ENCODE assay signal across 9 cellular contexts in genomic region chr20:17617212-17617867, GRCh38. TPM values are rescaled to one million over a fixed set of nuclear protein-coding genes. Genes with fewer than 3 reads are reported as not detected.
DNase-seq lines count a peak whose midpoint lies in the region; ATAC-seq and TF ChIP-seq lines count a peak whose summit lies in the region.
"Had no signal": no experiment of that assay in that cellular context is flagged by ENCODE, and none has a peak within 500 bp of the region (broad histone marks: within the 10 kb centered on the region; RNA-seq: fewer than 3 reads in every experiment).

No MANE protein-coding gene starts in this region.

- H3K9me3 Mint-ChIP-seq in activated CD4-positive, alpha-beta T cell treated with anti-CD3 and anti-CD28 coated beads, Interleukin-2, amount 10 ng/mL, durations not matched to agents 7 days and 5 days, result no peaks in the 10 kb centered on the region
- no peaks in the 10 kb centered on the region for H3K9me3 Mint-ChIP-seq in endodermal cell
- H3K9me3 Mint-ChIP-seq in type B pancreatic cell, result no peaks in the 10 kb centered on the region

- H3K4me3 ChIP-seq in endodermal cell (ENCODE audit: low read length), result no peak overlapping the region

- no peak overlapping the region for H3K27ac Mint-ChIP-seq in activated CD4-positive, alpha-beta T cell treated with anti-CD3 and anti-CD28 coated beads, Interleukin-2, amount 10 ng/mL, durations not matched to agents 7 days and 5 days
- H3K27ac Mint-ChIP-seq in endodermal cell, result no peak overlapping the region
- H3K27ac Mint-ChIP-seq in type B pancreatic cell, result no peak overlapping the region
- H3K27ac Mint-ChIP-seq: activated naive CD8-positive, alpha-beta T cell had no signal

- H3K36me3 Mint-ChIP-seq in activated CD4-positive, alpha-beta T cell treated with anti-CD3 and anti-CD28 coated beads, Interleukin-2, amount 10 ng/mL, durations not matched to agents 7 days and 5 days (ENCODE audit: low read depth), result peaks cover under 1% of the 10 kb centered on the region
- peaks cover 43% of the 10 kb centered on the region for H3K36me3 Mint-ChIP-seq in endodermal cell (ENCODE audit: low read depth)
- H3K36me3 Mint-ChIP-seq in type B pancreatic cell, result peaks cover 5% of the 10 kb centered on the region
- H3K36me3 Mint-ChIP-seq: activated naive CD8-positive, alpha-beta T cell had no signal

- H3K4me1 Mint-ChIP-seq in activated CD4-positive, alpha-beta T cell treated with anti-CD3 and anti-CD28 coated beads, Interleukin-2, amount 10 ng/mL, durations not matched to agents 7 days and 5 days, result peaks cover 11% of the 10 kb centered on the region
- H3K4me1 Mint-ChIP-seq in endodermal cell (peaks cover 3% of the 10 kb centered on the region), type B pancreatic cell (ENCODE audit: unreplicated experiment) (peaks cover 7% of the 10 kb centered on the region)

- DNase-seq in NCI-H2029 treated with DMSO at 0.1 percent for 48 hours (lab: John Stamatoyannopoulos, UW), result peak; percentile 4
- DNase-seq in NCI-H2029 (lab: John Stamatoyannopoulos, UW), result no peak
- DNase-seq in NCI-H146 treated with DMSO at 0.1 percent for 48 hours (lab: John Stamatoyannopoulos, UW; ENCODE audit: unreplicated experiment), result peak; percentile 39
- DNase-seq in activated CD4-positive, alpha-beta T cell treated with anti-CD3 and anti-CD28 coated beads, Interleukin-2, amount 10 ng/mL, durations not matched to agents 7 days and 5 days, result peak; percentile 56
- DNase-seq in endodermal cell, result peak; percentile 93
- DNase-seq in myocyte (ENCODE audit: low read depth), result peak; percentile 49
- DNase-seq in type B pancreatic cell (ENCODE audit: extremely low spot score, unreplicated experiment), result peak; percentile 73

- TF ChIP-seq CTCF in endodermal cell (conservative IDR thresholded peaks at IDR 0.05) (peak; percentile 86), type B pancreatic cell (conservative IDR thresholded peaks at IDR 0.05) (peak; percentile 83)

- H3K27me3 Mint-ChIP-seq in activated CD4-positive, alpha-beta T cell treated with anti-CD3 and anti-CD28 coated beads, Interleukin-2, amount 10 ng/mL, durations not matched to agents 7 days and 5 days, result no peaks in the 10 kb centered on the region
- no peaks in the 10 kb centered on the region for H3K27me3 Mint-ChIP-seq in endodermal cell (ENCODE audit: insufficient read depth)
- H3K27me3 Mint-ChIP-seq in type B pancreatic cell, result no peaks in the 10 kb centered on the region
- H3K27me3 Mint-ChIP-seq: activated naive CD8-positive, alpha-beta T cell had no signal

- H3K4me3 Mint-ChIP-seq in activated CD4-positive, alpha-beta T cell treated with anti-CD3 and anti-CD28 coated beads, Interleukin-2, amount 10 ng/mL, durations not matched to agents 7 days and 5 days, result no peak overlapping the region
- H3K4me3 Mint-ChIP-seq in endodermal cell, result no peak overlapping the region
- no peak overlapping the region for H3K4me3 Mint-ChIP-seq in type B pancreatic cell
- H3K4me3 Mint-ChIP-seq: activated naive CD8-positive, alpha-beta T cell had no signal

- H3K9ac ChIP-seq in endodermal cell (ENCODE audit: extremely low read depth, low read length, poor library complexity, severe bottlenecking), result no peak overlapping the region

- ATAC-seq in GM19023 (IDR thresholded peaks at IDR 0.05; ENCODE audit: unreplicated experiment), result no peak

- CTCF ChIA-PET in activated CD4-positive, alpha-beta T cell treated with anti-CD3 and anti-CD28 coated beads, Interleukin-2, amount 10 ng/mL, durations not matched to agents 7 days and 5 days (lab: Charles Lee), result interaction anchor here (0.6 to 1.7 kb wide), 4 partner anchors 44 to 221 kb away, joined by 3 to 5 read pairs (median 4); no protein-coding TSS in a partner anchor

- no peaks in the 10 kb centered on the region for H3K27me3 ChIP-seq in endodermal cell (ENCODE audit: control insufficient read depth, insufficient read depth, low read length, poor library complexity, severe bottlenecking)

- H3K4me1 ChIP-seq in endodermal cell (ENCODE audit: control insufficient read depth, insufficient read depth, low read length), result no peaks in the 10 kb centered on the region

- no peaks in the 10 kb centered on the region for H3K9me3 ChIP-seq in endodermal cell (ENCODE audit: control insufficient read depth, low read length)

- H3K36me3 ChIP-seq in endodermal cell (ENCODE audit: control insufficient read depth, insufficient read depth, low read length), result peaks cover 67% of the 10 kb centered on the region

- 76 to 87% methylated on average over 6 to 15 of the region's 15 CpGs for WGBS in endodermal cell (ENCODE audit: insufficient coverage in 1 of 2, insufficient read length in 1 of 2), 2 experiments

- H3K27ac ChIP-seq in endodermal cell (ENCODE audit: low read depth, low read length), result no peak overlapping the region

- POLR2A ChIA-PET in activated CD4-positive, alpha-beta T cell treated with anti-CD3 and anti-CD28 coated beads, Interleukin-2, amount 10 ng/mL, durations not matched to agents 7 days and 5 days (lab: Charles Lee), result no interaction called here

RNA-seq across cellular contexts. Expression of gene DSTN, which starts 47.5 kb away (rescaled TPM):
- 10 to 100 TPM; 77.4 to 83.3 TPM for total RNA-seq in activated CD4-positive, alpha-beta T cell treated with anti-CD3 and anti-CD28 coated beads, Interleukin-2, amount 10 ng/mL, durations not matched to agents 7 days and 5 days
- total RNA-seq in endodermal cell, result 100 to 1,000 TPM; 196 to 204 TPM
- 192 TPM for polyA plus RNA-seq in endodermal cell (2013, experiment 1 of 2)
- 208 TPM for polyA plus RNA-seq in endodermal cell (2013, experiment 2 of 2)
- 361 and 482 TPM in 2 replicates for total RNA-seq in myocyte
- 464 TPM for polyA plus RNA-seq in myocyte (2012)
- total RNA-seq in type B pancreatic cell (ENCODE audit: low replicate concordance), result 193 and 287 TPM in 2 replicates
